In genomic region chr7:157442993-157443831, GRCh38 we compare ENCODE assay signal across 19 cellular contexts.
A peak's percentile ranks its signal among the peaks of the same experiment; 100 is the strongest.
DNase-seq lines count a peak whose midpoint lies in the region; ATAC-seq and TF ChIP-seq lines count a peak whose summit lies in the region.
"Had no signal": no experiment of that assay in that cellular context is flagged by ENCODE, and none has a peak within 500 bp of the region (broad histone marks: within the 10 kb centered on the region; RNA-seq: fewer than 3 reads in every experiment).

No MANE protein-coding gene starts in this region.

- TF ChIP-seq CTCF in RWPE2 (IDR thresholded peaks at IDR 0.05; ENCODE audit: poor library complexity, severe bottlenecking) (no peak), spleen (IDR thresholded peaks at IDR 0.05 in 8 of 11, conservative IDR thresholded peaks at IDR 0.05 in 3 of 11) (no peak)

- H3K4me3 ChIP-seq in RWPE2 (ENCODE audit: severe bottlenecking) (no peak overlapping the region), spleen (no peak overlapping the region)
- H3K4me3 ChIP-seq: GM12878, MG63 had no signal

- H3K36me3 ChIP-seq in RWPE2 (ENCODE audit: low read depth) (no peaks in the 10 kb centered on the region), spleen (no peaks in the 10 kb centered on the region)
- H3K36me3 ChIP-seq: MG63 had no signal

- DNase-seq in RWPE2 (ENCODE audit: low spot score) (peak; percentile 66), mesenteric fat pad (ENCODE audit: low spot score) (peak; percentile 82), spleen (peak; percentile 61), SKM-1 (lab: John Stamatoyannopoulos, UW; ENCODE audit: unreplicated experiment) (no peak), OCI-M2 (lab: John Stamatoyannopoulos, UW; ENCODE audit: unreplicated experiment) (no peak), middle frontal gyrus (ENCODE audit: extremely low spot score, low spot score) (no peak)
- DNase-seq: CD4-positive, alpha-beta memory T cell; DMS79; HCEC 1CT; MG63; NCI-H1092 treated with DMSO at 0.1 percent for 48 hours; NCI-H1694; NCI-H2107; NCI-H226; NCI-H526 treated with DMSO at 0.1 percent for 48 hours; OCI-M1 had no signal

- H3K27ac ChIP-seq in RWPE2 (ENCODE audit: poor library complexity, severe bottlenecking): no peak overlapping the region
- no peak overlapping the region for H3K27ac ChIP-seq in spleen
- H3K27ac ChIP-seq: KMS-11 had no signal

- no peak for TF ChIP-seq POLR2A in spleen (IDR thresholded peaks at IDR 0.05)

- H3K9me3 ChIP-seq in RWPE2 (ENCODE audit: severe bottlenecking): peaks cover 3% of the 10 kb centered on the region
- no peaks in the 10 kb centered on the region for H3K9me3 ChIP-seq in spleen
- H3K9me3 ChIP-seq: MG63 had no signal

- peak; percentile 73 for ATAC-seq in GM19438 (IDR thresholded peaks at IDR 0.05; ENCODE audit: low read depth, unreplicated experiment)
- ATAC-seq in RWPE2 (ENCODE audit: low read depth): no peak
- ATAC-seq: GM12878 had no signal

- WGBS in spleen, 5 donors: 87 to 92% (median 90%) methylated on average over 34 to 42 of the region's 42 CpGs

- no peaks in the 10 kb centered on the region for H3K27me3 ChIP-seq in RWPE2 (ENCODE audit: insufficient read depth, poor library complexity, severe bottlenecking)
- peaks cover 0 to 7% (median 0%) of the 10 kb centered on the region in 7 donors for H3K27me3 ChIP-seq in spleen (replicated peaks in 1 of 7)
- H3K27me3 ChIP-seq: MG63 had no signal

- no peaks in the 10 kb centered on the region for H3K4me1 ChIP-seq in RWPE2 (ENCODE audit: insufficient read depth, poor library complexity, severe bottlenecking)
- no peaks in the 10 kb centered on the region for H3K4me1 ChIP-seq in spleen

- intact Hi-C loops in spleen (cut with DNase I; ENCODE audit: low total_unique reads): no loop called here

Comparison
In these comparisons a context has a peak if more than half of its experiments do, and no peak if none do; other contexts are left out.
1. DNase-seq: peak in RWPE2 (single experiment), mesenteric fat pad (single experiment) and spleen (single experiment); none in SKM-1 (single experiment), OCI-M2 (single experiment) and middle frontal gyrus (single experiment).